In the genomic region with DNA sequence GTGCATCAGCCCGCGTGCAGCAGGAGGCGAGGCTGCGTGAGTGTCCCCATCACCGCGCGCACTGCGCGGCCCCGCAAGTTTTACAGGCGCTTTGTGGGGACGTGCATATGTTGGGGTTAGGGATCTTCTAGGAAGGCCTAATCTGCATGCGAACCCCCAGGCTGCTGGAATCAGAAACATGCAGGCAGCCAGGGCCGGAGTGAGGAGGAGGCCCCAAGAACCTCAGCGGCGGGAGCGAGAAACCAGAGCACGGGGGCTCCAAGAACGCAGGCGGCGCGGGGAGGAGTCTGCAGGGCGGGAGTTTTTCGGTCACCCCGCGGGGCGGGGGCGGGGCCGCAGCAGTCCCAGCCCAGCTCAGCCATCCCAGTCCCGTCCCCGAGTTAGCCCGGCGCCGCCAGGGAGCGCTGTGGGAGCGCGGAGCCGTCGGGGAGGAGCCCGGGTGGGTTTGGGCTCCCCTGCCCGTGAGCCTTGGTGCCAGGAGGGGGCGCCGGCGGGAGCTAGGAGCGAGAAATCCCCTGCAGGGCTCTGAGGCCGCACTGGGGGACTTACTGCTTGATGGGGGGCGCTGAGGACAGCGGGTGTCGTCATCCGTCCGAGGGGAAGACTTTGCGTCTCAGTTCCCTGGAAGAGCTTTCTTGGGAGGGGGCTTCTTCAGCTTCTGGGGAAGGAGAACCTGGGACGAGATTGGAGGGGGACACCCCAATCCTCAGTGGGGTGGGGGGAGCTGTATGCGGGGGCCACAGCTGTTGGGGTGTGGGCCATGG, we compare ENCODE assay signal across 9 cellular contexts. TPM values are rescaled to one million over a fixed set of nuclear protein-coding genes. Genes with fewer than 3 reads are reported as not detected.
A peak's percentile ranks its signal among the peaks of the same experiment; 100 is the strongest.
DNase-seq lines count a peak whose midpoint lies in the region; ATAC-seq and TF ChIP-seq lines count a peak whose summit lies in the region.
"Had no signal": no experiment of that assay in that cellular context is flagged by ENCODE, and none has a peak within 500 bp of the region (broad histone marks: within the 10 kb centered on the region; RNA-seq: fewer than 3 reads in every experiment).

No MANE protein-coding gene starts in this region.

- peak; percentile 66 to 98 (median 94) for TF ChIP-seq CTCF in esophagus squamous epithelium (IDR thresholded peaks at IDR 0.05)

- peak overlapping the region in 3 of 4 donors; percentile 43 to 61 (median 45) for H3K4me3 ChIP-seq in esophagus squamous epithelium

- TF ChIP-seq POLR2A in esophagus squamous epithelium (IDR thresholded peaks at IDR 0.05) = no peak

- peaks cover 22 to 23% of the 10 kb centered on the region in 2 donors for H3K27me3 Mint-ChIP-seq in natural killer cell treated with Interleukin-12 subunit alpha and Interleukin-12 subunit beta and Interleukin-15 and Interleukin-18, amount 100 ng/mL, for 72 hours
- H3K27me3 Mint-ChIP-seq in stimulated activated naive CD8-positive, alpha-beta T cell treated with anti-CD3 and anti-CD28 coated beads, Interleukin-15, Interleukin-2, amounts not matched to agents 100 ng/mL and 50 ng/mL, for 24 hours = peaks cover 24% of the 10 kb centered on the region

- H3K27me3 ChIP-seq in esophagus squamous epithelium = peaks cover 0 to 71% (median 3%) of the 10 kb centered on the region in 4 donors

- H3K36me3 Mint-ChIP-seq in natural killer cell treated with Interleukin-12 subunit alpha and Interleukin-12 subunit beta and Interleukin-15 and Interleukin-18, amount 100 ng/mL, for 72 hours = no peaks in the 10 kb centered on the region
- no peaks in the 10 kb centered on the region for H3K36me3 Mint-ChIP-seq in stimulated activated naive CD8-positive, alpha-beta T cell treated with anti-CD3 and anti-CD28 coated beads, Interleukin-15, Interleukin-2, amounts not matched to agents 100 ng/mL and 50 ng/mL, for 24 hours (ENCODE audit: low read depth)

- H3K27ac Mint-ChIP-seq in natural killer cell treated with Interleukin-12 subunit alpha and Interleukin-12 subunit beta and Interleukin-15 and Interleukin-18, amount 100 ng/mL, for 72 hours = no peak overlapping the region
- H3K27ac Mint-ChIP-seq in stimulated activated naive CD8-positive, alpha-beta T cell treated with anti-CD3 and anti-CD28 coated beads, Interleukin-15, Interleukin-2, amounts not matched to agents 100 ng/mL and 50 ng/mL, for 24 hours = peak overlapping the region; percentile 55

- DNase-seq in C1 segment of cervical spinal cord (lab: John Stamatoyannopoulos, UW) (peak in 9 of 14 donors; percentile 13 to 76 (median 33)), KG1 (lab: John Stamatoyannopoulos, UW) (peak; percentile 89), esophagus squamous epithelium (lab: John Stamatoyannopoulos, UW) (no peak)
- DNase-seq in activated T-cell treated with anti-CD3 and anti-CD28 coated beads, Interleukin-2, amount 50 U/mL, for 1 hour = peak; percentile 97
- DNase-seq in natural killer cell treated with Interleukin-12 subunit alpha and Interleukin-12 subunit beta and Interleukin-15 and Interleukin-18, amount 100 ng/mL, for 72 hours (ENCODE audit: low spot score) = peak; percentile 92

- ATAC-seq in GM21360 (IDR thresholded peaks at IDR 0.05; ENCODE audit: unreplicated experiment) = peak; percentile 72
- peak; percentile 95 to 96 for ATAC-seq in natural killer cell treated with Interleukin-12 subunit alpha and Interleukin-12 subunit beta and Interleukin-15 and Interleukin-18, amount 100 ng/mL, for 72 hours

- H3K36me3 ChIP-seq in esophagus squamous epithelium = no peaks in the 10 kb centered on the region

- H3K9me3 ChIP-seq in esophagus squamous epithelium = no peaks in the 10 kb centered on the region

- intact Hi-C loops in esophagus squamous epithelium (cut with DNase I) = loop anchor here (2.0 kb wide), 1 partner anchor 89 kb away; no protein-coding TSS in a partner anchor

- no peaks in the 10 kb centered on the region for H3K9me3 Mint-ChIP-seq in natural killer cell treated with Interleukin-12 subunit alpha and Interleukin-12 subunit beta and Interleukin-15 and Interleukin-18, amount 100 ng/mL, for 72 hours
- H3K9me3 Mint-ChIP-seq in stimulated activated naive CD8-positive, alpha-beta T cell treated with anti-CD3 and anti-CD28 coated beads, Interleukin-15, Interleukin-2, amounts not matched to agents 100 ng/mL and 50 ng/mL, for 24 hours = no peaks in the 10 kb centered on the region

- peaks cover 14 to 17% of the 10 kb centered on the region in 2 donors for H3K4me1 Mint-ChIP-seq in natural killer cell treated with Interleukin-12 subunit alpha and Interleukin-12 subunit beta and Interleukin-15 and Interleukin-18, amount 100 ng/mL, for 72 hours (ENCODE audit: low read depth in 2 of 2)
- H3K4me1 Mint-ChIP-seq in stimulated activated naive CD8-positive, alpha-beta T cell treated with anti-CD3 and anti-CD28 coated beads, Interleukin-15, Interleukin-2, amounts not matched to agents 100 ng/mL and 50 ng/mL, for 24 hours (ENCODE audit: low read depth) = peaks cover 26% of the 10 kb centered on the region

- WGBS in esophagus squamous epithelium, 2 donors = 5 to 7% methylated on average over 4 to 7 of the region's 54 CpGs

- H3K27ac ChIP-seq in esophagus squamous epithelium = peak overlapping the region in 2 of 4 donors; percentile 33 to 68

- peak overlapping the region; percentile 53 for H3K4me3 Mint-ChIP-seq in natural killer cell treated with Interleukin-12 subunit alpha and Interleukin-12 subunit beta and Interleukin-15 and Interleukin-18, amount 100 ng/mL, for 72 hours
- H3K4me3 Mint-ChIP-seq in stimulated activated naive CD8-positive, alpha-beta T cell treated with anti-CD3 and anti-CD28 coated beads, Interleukin-15, Interleukin-2, amounts not matched to agents 100 ng/mL and 50 ng/mL, for 24 hours = peak overlapping the region; percentile 65

- peaks cover 9 to 49% (median 21%) of the 10 kb centered on the region in 3 donors for H3K4me1 ChIP-seq in esophagus squamous epithelium

TF ChIP-seq in PFSK-1, 5 proteins besides CTCF, POLR2A, EP300 and RAD21:
- TF ChIP-seq SIN3A (IDR thresholded peaks at IDR 0.05; ENCODE audit: borderline replicate concordance, insufficient read depth, low read length) = no peak
- no peak for TF ChIP-seq TAF1 (IDR thresholded peaks at IDR 0.05; ENCODE audit: borderline replicate concordance, insufficient read depth, low read length)
- TF ChIP-seq, protein P1, sequence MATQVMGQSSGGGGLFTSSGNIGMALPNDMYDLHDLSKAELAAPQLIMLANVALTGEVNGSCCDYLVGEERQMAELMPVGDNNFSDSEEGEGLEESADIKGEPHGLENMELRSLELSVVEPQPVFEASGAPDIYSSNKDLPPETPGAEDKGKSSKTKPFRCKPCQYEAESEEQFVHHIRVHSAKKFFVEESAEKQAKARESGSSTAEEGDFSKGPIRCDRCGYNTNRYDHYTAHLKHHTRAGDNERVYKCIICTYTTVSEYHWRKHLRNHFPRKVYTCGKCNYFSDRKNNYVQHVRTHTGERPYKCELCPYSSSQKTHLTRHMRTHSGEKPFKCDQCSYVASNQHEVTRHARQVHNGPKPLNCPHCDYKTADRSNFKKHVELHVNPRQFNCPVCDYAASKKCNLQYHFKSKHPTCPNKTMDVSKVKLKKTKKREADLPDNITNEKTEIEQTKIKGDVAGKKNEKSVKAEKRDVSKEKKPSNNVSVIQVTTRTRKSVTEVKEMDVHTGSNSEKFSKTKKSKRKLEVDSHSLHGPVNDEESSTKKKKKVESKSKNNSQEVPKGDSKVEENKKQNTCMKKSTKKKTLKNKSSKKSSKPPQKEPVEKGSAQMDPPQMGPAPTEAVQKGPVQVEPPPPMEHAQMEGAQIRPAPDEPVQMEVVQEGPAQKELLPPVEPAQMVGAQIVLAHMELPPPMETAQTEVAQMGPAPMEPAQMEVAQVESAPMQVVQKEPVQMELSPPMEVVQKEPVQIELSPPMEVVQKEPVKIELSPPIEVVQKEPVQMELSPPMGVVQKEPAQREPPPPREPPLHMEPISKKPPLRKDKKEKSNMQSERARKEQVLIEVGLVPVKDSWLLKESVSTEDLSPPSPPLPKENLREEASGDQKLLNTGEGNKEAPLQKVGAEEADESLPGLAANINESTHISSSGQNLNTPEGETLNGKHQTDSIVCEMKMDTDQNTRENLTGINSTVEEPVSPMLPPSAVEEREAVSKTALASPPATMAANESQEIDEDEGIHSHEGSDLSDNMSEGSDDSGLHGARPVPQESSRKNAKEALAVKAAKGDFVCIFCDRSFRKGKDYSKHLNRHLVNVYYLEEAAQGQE (IDR thresholded peaks at IDR 0.05; ENCODE audit: insufficient read depth in 1 of 2, low read depth in 2 of 2, low read length in 2 of 2) = no peak
- peak; percentile 89 for TF ChIP-seq FOXP2 (optimal IDR thresholded peaks at IDR 0.05; ENCODE audit: borderline replicate concordance, extremely low read depth, extremely low read length, insufficient read depth)

RNA-seq across cellular contexts. Expression of a gene that starts 0.9 kb away (rescaled TPM):
- 4.2 TPM for polyA plus RNA-seq in PFSK-1 (2012; ENCODE audit: insufficient read length, low read depth)
- 1 to 10 TPM; 1.1 to 3.8 (median 1.4) TPM for total RNA-seq in esophagus squamous epithelium
- total RNA-seq in natural killer cell treated with Interleukin-12 subunit alpha and Interleukin-12 subunit beta and Interleukin-15 and Interleukin-18, amount 100 ng/mL, for 72 hours = not detected

RNA-seq across cellular contexts. Expression of a gene that starts 13.0 kb away (rescaled TPM):
- 148 TPM for polyA plus RNA-seq in PFSK-1 (2012; ENCODE audit: insufficient read length, low read depth)
- total RNA-seq in esophagus squamous epithelium = 10 to 100 TPM; 19.2 to 45.8 (median 39.4) TPM
- 100 to 1,000 TPM in 1 of 2 donors, 10 to 100 TPM in 1; 90.1 to 155 TPM for total RNA-seq in natural killer cell treated with Interleukin-12 subunit alpha and Interleukin-12 subunit beta and Interleukin-15 and Interleukin-18, amount 100 ng/mL, for 72 hours

RNA-seq across cellular contexts. Expression of a gene that starts 19.4 kb away (rescaled TPM):
- polyA plus RNA-seq in PFSK-1 (2012; ENCODE audit: insufficient read length, low read depth) = 5.5 TPM
- 1 to 10 TPM; 1.3 to 5.0 (median 2.1) TPM for total RNA-seq in esophagus squamous epithelium
- 10 to 100 TPM in 1 of 2 donors, 1 to 10 TPM in 1; 8.5 to 21.5 TPM for total RNA-seq in natural killer cell treated with Interleukin-12 subunit alpha and Interleukin-12 subunit beta and Interleukin-15 and Interleukin-18, amount 100 ng/mL, for 72 hours

RNA-seq across cellular contexts. Expression of a gene that starts 35.6 kb away (rescaled TPM):
- polyA plus RNA-seq in PFSK-1 (2012; ENCODE audit: insufficient read length, low read depth) = not detected
- 100 to 1,000 TPM in 1 of 4 donors, 10 to 100 TPM in 3; 40.6 to 160 (median 68.9) TPM for total RNA-seq in esophagus squamous epithelium
- total RNA-seq in natural killer cell treated with Interleukin-12 subunit alpha and Interleukin-12 subunit beta and Interleukin-15 and Interleukin-18, amount 100 ng/mL, for 72 hours = not detected
- total RNA-seq: activated CD8-positive, alpha-beta memory T cell treated with anti-CD3 and anti-CD28 coated beads for 36 hours had no signal

RNA-seq across cellular contexts. Expression of a gene that starts 47.3 kb away (rescaled TPM):
- polyA plus RNA-seq in PFSK-1 (2012; ENCODE audit: insufficient read length, low read depth) = 0.46 TPM
- total RNA-seq in esophagus squamous epithelium = 100 to 1,000 TPM in 2 of 4 donors, 10 to 100 TPM in 2; 51.7 to 145 (median 84.8) TPM
- not detected for total RNA-seq in natural killer cell treated with Interleukin-12 subunit alpha and Interleukin-12 subunit beta and Interleukin-15 and Interleukin-18, amount 100 ng/mL, for 72 hours
- total RNA-seq: activated CD8-positive, alpha-beta memory T cell treated with anti-CD3 and anti-CD28 coated beads for 36 hours had no signal
